In genomic region chr17:81398170-81398854, GRCh38 we compare ENCODE assay signal across 8 cellular contexts. TPM values are rescaled to one million over a fixed set of nuclear protein-coding genes. Genes with fewer than 3 reads are reported as not detected.
DNase-seq lines count a peak whose midpoint lies in the region; ATAC-seq and TF ChIP-seq lines count a peak whose summit lies in the region.

No MANE protein-coding gene starts in this region.

- H2AFZ ChIP-seq in Loucy (ENCODE audit: low read length) = no peak overlapping the region

- H3K4me1 ChIP-seq in Loucy (ENCODE audit: insufficient read depth, low read length, poor library complexity, severe bottlenecking) = peaks cover 25% of the 10 kb centered on the region
- peaks cover 35% of the 10 kb centered on the region for H3K4me1 ChIP-seq in mesodermal cell (ENCODE audit: control insufficient read depth, insufficient read depth, low read length, poor library complexity, severe bottlenecking)

- H3K9me3 ChIP-seq in Loucy (ENCODE audit: insufficient read depth, low read depth, low read length) (no peaks in the 10 kb centered on the region), mesodermal cell (ENCODE audit: control insufficient read depth, low read length) (no peaks in the 10 kb centered on the region)

- peaks cover 5% of the 10 kb centered on the region for H3F3A ChIP-seq in Loucy (ENCODE audit: low read depth)

- H3K4me3 ChIP-seq in AG09309 (ENCODE audit: control insufficient read depth, low read depth, low read length) (peak overlapping the region; percentile 58), Loucy (ENCODE audit: low read length, poor library complexity, severe bottlenecking) (peak overlapping the region; percentile 80), mesodermal cell (ENCODE audit: extremely low read depth, insufficient read depth, low read length, poor library complexity, severe bottlenecking) (peak overlapping the region; percentile 88)

- ATAC-seq in GM21786 (IDR thresholded peaks at IDR 0.05; ENCODE audit: unreplicated experiment) = no peak

- peak overlapping the region; percentile 95 for H3K4me2 ChIP-seq in Loucy (ENCODE audit: low read depth, low read length, poor library complexity, severe bottlenecking)

- DNase-seq in AG09309 (ENCODE audit: low read depth) (no peak), caudate nucleus (lab: John Stamatoyannopoulos, UW) (peak in 14 of 61 donors; percentile 24 to 62 (median 47)), NCI-H446 (lab: John Stamatoyannopoulos, UW) (no peak), GM20000 (ENCODE audit: low spot score) (no peak), germinal center (ENCODE audit: low spot score) (no peak)

- H4K20me1 ChIP-seq in Loucy (ENCODE audit: insufficient read depth, low read length, poor library complexity, severe bottlenecking) = peaks cover 23% of the 10 kb centered on the region

- H3K9me2 ChIP-seq in Loucy (replicated peaks; ENCODE audit: low read depth, low read length) = no peaks in the 10 kb centered on the region

- 1 to 2% methylated on average over 26 to 40 of the region's 49 CpGs for WGBS in mesodermal cell (ENCODE audit: insufficient coverage in 2 of 2), 2 experiments

- peaks cover 89% of the 10 kb centered on the region for H3K79me2 ChIP-seq in Loucy (ENCODE audit: insufficient read depth, low read length)

- peaks cover 8% of the 10 kb centered on the region for H3K27me3 ChIP-seq in Loucy (ENCODE audit: insufficient read depth, low read length, poor library complexity, severe bottlenecking)

- TF ChIP-seq CTCF in AG09309 (IDR thresholded peaks at IDR 0.05; ENCODE audit: control insufficient read depth, insufficient read depth, low read depth, low read length, missing control alignments) (no peak), Loucy (conservative IDR thresholded peaks at IDR 0.05; ENCODE audit: low read length) (no peak), GM20000 (IDR thresholded peaks at IDR 0.05; ENCODE audit: extremely low read depth, missing control alignments) (no peak)

- H3K9ac ChIP-seq in Loucy (ENCODE audit: low read depth, low read length, poor library complexity, severe bottlenecking) = peak overlapping the region; percentile 98

- H3K36me3 ChIP-seq in Loucy (ENCODE audit: insufficient read depth, low read length) (no peaks in the 10 kb centered on the region), mesodermal cell (ENCODE audit: control insufficient read depth, insufficient read depth, low read length) (no peaks in the 10 kb centered on the region)

- H3K27ac ChIP-seq in caudate nucleus (ENCODE audit: low read depth, low read length) = peak overlapping the region; percentile 86
- peak overlapping the region; percentile 97 for H3K27ac ChIP-seq in mesodermal cell (ENCODE audit: low read depth, low read length, severe bottlenecking)

RNA-seq across cellular contexts. Expression of gene BAHCC1, which starts 3.1 kb away (rescaled TPM):
- polyA plus RNA-seq in mesodermal cell (2013, experiment 1 of 2) = 29.9 TPM
- polyA plus RNA-seq in mesodermal cell (2013, experiment 2 of 2) = 21.6 TPM
